8 cellular contexts compared by ENCODE assay signal in the genomic region with DNA sequence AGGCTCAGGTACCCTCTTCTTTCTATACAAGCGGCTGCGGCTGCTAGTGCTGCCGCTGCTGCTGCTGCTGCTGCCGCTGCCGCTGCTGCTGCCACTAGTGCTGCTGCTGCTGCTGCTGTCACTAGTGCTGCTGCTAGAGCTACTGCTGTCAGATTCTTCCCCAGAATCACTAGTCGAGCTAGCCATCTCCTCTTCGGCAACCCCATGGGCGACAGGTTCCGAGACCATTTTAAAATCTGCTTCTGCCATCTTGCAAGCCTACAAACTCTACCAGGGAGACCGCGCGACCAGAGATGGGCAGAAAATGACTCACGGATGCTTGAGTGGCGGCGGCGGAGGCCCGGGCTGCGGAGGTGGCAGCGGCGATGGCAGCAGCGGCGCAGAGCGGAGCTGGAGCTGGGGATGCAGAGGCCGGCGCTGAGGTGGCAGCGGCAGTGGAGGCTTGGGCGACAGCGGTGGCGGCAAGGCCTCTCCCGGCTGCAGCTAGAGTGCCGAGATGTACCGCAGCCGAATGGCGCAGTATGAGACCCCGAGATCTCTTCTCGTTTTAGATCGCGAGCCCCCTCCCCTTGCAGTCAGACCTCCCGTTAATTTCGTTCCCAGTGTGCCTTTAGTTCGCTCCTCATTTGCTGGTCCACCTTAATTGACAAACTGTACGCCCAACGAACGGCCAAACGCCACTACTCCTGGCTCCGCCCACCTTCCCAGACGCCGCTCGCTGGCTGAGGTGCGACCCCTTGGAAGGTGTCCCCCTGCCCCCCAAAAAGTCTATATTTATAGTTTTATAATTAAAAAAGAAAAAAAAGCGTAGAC. TPM values are rescaled to one million over a fixed set of nuclear protein-coding genes. Genes with fewer than 3 reads are reported as not detected.
DNase-seq lines count a peak whose midpoint lies in the region; ATAC-seq lines count a peak whose summit lies in the region.

A gene with protein sequence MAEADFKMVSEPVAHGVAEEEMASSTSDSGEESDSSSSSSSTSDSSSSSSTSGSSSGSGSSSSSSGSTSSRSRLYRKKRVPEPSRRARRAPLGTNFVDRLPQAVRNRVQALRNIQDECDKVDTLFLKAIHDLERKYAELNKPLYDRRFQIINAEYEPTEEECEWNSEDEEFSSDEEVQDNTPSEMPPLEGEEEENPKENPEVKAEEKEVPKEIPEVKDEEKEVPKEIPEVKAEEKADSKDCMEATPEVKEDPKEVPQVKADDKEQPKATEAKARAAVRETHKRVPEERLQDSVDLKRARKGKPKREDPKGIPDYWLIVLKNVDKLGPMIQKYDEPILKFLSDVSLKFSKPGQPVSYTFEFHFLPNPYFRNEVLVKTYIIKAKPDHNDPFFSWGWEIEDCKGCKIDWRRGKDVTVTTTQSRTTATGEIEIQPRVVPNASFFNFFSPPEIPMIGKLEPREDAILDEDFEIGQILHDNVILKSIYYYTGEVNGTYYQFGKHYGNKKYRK (minus strand): TSS at position 523 of the 813 bp plus-strand sequence. CDS start 274 bp downstream, at position 249.

- peaks cover 0 to 4% (median 0%) of the 10 kb centered on the region in 5 donors for H3K9me3 Mint-ChIP-seq in CD8-positive, alpha-beta memory T cell
- no peaks in the 10 kb centered on the region for H3K9me3 Mint-ChIP-seq in activated T-helper 17 cell treated with anti-CD3 and anti-CD28 coated beads, Interleukin-2, amount 50 U/mL, for 72 hours

- no peaks in the 10 kb centered on the region for H3K9me3 ChIP-seq in CD8-positive, alpha-beta memory T cell (ENCODE audit: low read length)
- no peaks in the 10 kb centered on the region for H3K9me3 ChIP-seq in muscle layer of duodenum (ENCODE audit: control insufficient read depth in 1 of 2, low read length in 2 of 2)

- peak; percentile 78 for ATAC-seq in HG02623 (IDR thresholded peaks at IDR 0.05; ENCODE audit: unreplicated experiment)
- peak; percentile 94 for ATAC-seq in activated T-helper 17 cell treated with anti-CD3 and anti-CD28 coated beads, Interleukin-2, amount 50 U/mL, for 72 hours (replicated peaks)

- peaks cover 0 to 5% (median 0%) of the 10 kb centered on the region in 3 donors for H3K36me3 Mint-ChIP-seq in CD8-positive, alpha-beta memory T cell
- no peaks in the 10 kb centered on the region for H3K36me3 Mint-ChIP-seq in activated T-helper 17 cell treated with anti-CD3 and anti-CD28 coated beads, Interleukin-2, amount 50 U/mL, for 72 hours (ENCODE audit: low read depth)

- H3K27me3 ChIP-seq in CD8-positive, alpha-beta memory T cell (ENCODE audit: insufficient read depth, low read length, poor library complexity, severe bottlenecking), result no peaks in the 10 kb centered on the region
- no peaks in the 10 kb centered on the region for H3K27me3 ChIP-seq in muscle layer of duodenum (ENCODE audit: low read depth, low read length)

- CTCF ChIA-PET in CD8-positive, alpha-beta memory T cell (lab: Charles Lee), result no interaction called here

- POLR2A ChIA-PET in CD8-positive, alpha-beta memory T cell (lab: Charles Lee), result no interaction called here

- no peaks in the 10 kb centered on the region for H3K4me1 ChIP-seq in CD8-positive, alpha-beta memory T cell (ENCODE audit: insufficient read depth, low read length)
- H3K4me1 ChIP-seq in muscle layer of duodenum (ENCODE audit: control insufficient read depth in 1 of 2, insufficient read depth in 2 of 2, low read length in 2 of 2), result peaks cover 0 to 9% of the 10 kb centered on the region in 2 donors

- peak within 1 kb of the TSS; percentile 90 to 97 (median 93) for H3K4me3 Mint-ChIP-seq in CD8-positive, alpha-beta memory T cell
- H3K4me3 Mint-ChIP-seq in activated T-helper 17 cell treated with anti-CD3 and anti-CD28 coated beads, Interleukin-2, amount 50 U/mL, for 72 hours, result peak within 1 kb of the TSS; percentile 95

- peak; percentile 18 to 66 (median 62) for DNase-seq in CD8-positive, alpha-beta memory T cell
- DNase-seq in NCI-H82 treated with DMSO at 0.1 percent for 48 hours (lab: John Stamatoyannopoulos, UW; ENCODE audit: unreplicated experiment) (peak; percentile 83), fibroblast of peridontal ligament (ENCODE audit: extremely low read depth) (peak; percentile 66), NCI-H2029 treated with DMSO at 0.1 percent for 48 hours (lab: John Stamatoyannopoulos, UW) (no peak)
- DNase-seq in stimulated activated CD8-positive, alpha-beta memory T cell treated with anti-CD3 and anti-CD28 coated beads, Interleukin-7, amount 100 ng/mL, for 1 hour (ENCODE audit: low read depth in 2 of 2), result peak; percentile 11 to 18

- peak within 1 kb of the TSS; percentile 55 for H3K4me3 ChIP-seq in CD8-positive, alpha-beta memory T cell (ENCODE audit: low read length)
- H3K4me3 ChIP-seq in muscle layer of duodenum (ENCODE audit: low read depth in 1 of 2, low read length in 2 of 2), result peak within 1 kb of the TSS; percentile 47 to 72

- peak within 1 kb of the TSS; percentile 64 to 95 (median 89) for H3K27ac Mint-ChIP-seq in CD8-positive, alpha-beta memory T cell
- peak within 1 kb of the TSS; percentile 79 for H3K27ac Mint-ChIP-seq in activated T-helper 17 cell treated with anti-CD3 and anti-CD28 coated beads, Interleukin-2, amount 50 U/mL, for 72 hours

- no peaks in the 10 kb centered on the region for H3K36me3 ChIP-seq in CD8-positive, alpha-beta memory T cell (ENCODE audit: insufficient read depth, low read length)
- H3K36me3 ChIP-seq in muscle layer of duodenum (ENCODE audit: control insufficient read depth in 1 of 2, insufficient read depth in 2 of 2, low read length in 2 of 2), result no peaks in the 10 kb centered on the region

- H3K27ac ChIP-seq in CD8-positive, alpha-beta memory T cell (ENCODE audit: low read depth, low read length), result peak within 1 kb of the TSS; percentile 43
- H3K27ac ChIP-seq in muscle layer of duodenum (ENCODE audit: low read length), result no peak within 1 kb of the TSS

- H3K4me1 Mint-ChIP-seq in CD8-positive, alpha-beta memory T cell, result peaks cover 21 to 22% (median 22%) of the 10 kb centered on the region in 3 donors
- no peaks in the 10 kb centered on the region for H3K4me1 Mint-ChIP-seq in activated T-helper 17 cell treated with anti-CD3 and anti-CD28 coated beads, Interleukin-2, amount 50 U/mL, for 72 hours

- H3K27me3 Mint-ChIP-seq in CD8-positive, alpha-beta memory T cell, result peaks cover 0 to 8% of the 10 kb centered on the region in 2 donors
- H3K27me3 Mint-ChIP-seq in activated T-helper 17 cell treated with anti-CD3 and anti-CD28 coated beads, Interleukin-2, amount 50 U/mL, for 72 hours, result no peaks in the 10 kb centered on the region

RNA-seq across cellular contexts. Expression of the gene that starts here (rescaled TPM):
- total RNA-seq in CD8-positive, alpha-beta memory T cell, result 1 to 10 TPM; 2.0 to 2.1 TPM
- polyA plus RNA-seq in CD8-positive, alpha-beta memory T cell, result 4.7 TPM
- 1 to 10 TPM in 1 of 2 donors, under 1 TPM in 1; 0.79 to 1.6 TPM for total RNA-seq in activated T-helper 17 cell treated with anti-CD3 and anti-CD28 coated beads, Interleukin-2, amount 50 U/mL, for 72 hours
